25 cellular contexts compared by ENCODE assay signal in genomic region chr19:19098084-19098702, GRCh38. TPM values are rescaled to one million over a fixed set of nuclear protein-coding genes. Genes with fewer than 3 reads are reported as not detected.
DNase-seq lines count a peak whose midpoint lies in the region; ATAC-seq and TF ChIP-seq lines count a peak whose summit lies in the region.
"Had no signal": no experiment of that assay in that cellular context is flagged by ENCODE, and none has a peak within 500 bp of the region (broad histone marks: within the 10 kb centered on the region; RNA-seq: fewer than 3 reads in every experiment).

No MANE protein-coding gene starts in this region.

- no peaks in the 10 kb centered on the region for H3K36me3 ChIP-seq in mucosa of descending colon (ENCODE audit: low read depth)
- H3K36me3 ChIP-seq in brain microvascular endothelial cell (replicated peaks) = no peaks in the 10 kb centered on the region
- H3K36me3 ChIP-seq: Peyer's patch, SJSA1 had no signal

- TF ChIP-seq CTCF in mucosa of descending colon (IDR thresholded peaks at IDR 0.05) (no peak), brain microvascular endothelial cell (IDR thresholded peaks at IDR 0.05; ENCODE audit: low read depth, low read length, missing control alignments) (no peak)

- in situ Hi-C loops in SK-MEL-5 (cut with HindIII; ENCODE audit: low pct_unique_long_range_greater_than_20kb, low sequenced_read_pairs) (no loop called here), brain microvascular endothelial cell (cut with HindIII; ENCODE audit: low pct_ligation_motif_present, low sequenced_read_pairs) (no loop called here)

- ATAC-seq in esophagus mucosa (peak; percentile 65), mucosa of descending colon (peak; percentile 42), GM21717 (IDR thresholded peaks at IDR 0.05; ENCODE audit: unreplicated experiment) (no peak)
- ATAC-seq: K562 had no signal

- DNase-seq in SK-MEL-5 (ENCODE audit: low read depth, low spot score) (peak; percentile 70), mucosa of descending colon (no peak), brain microvascular endothelial cell (no peak), DMS53 (lab: John Stamatoyannopoulos, UW) (no peak), GF-D8 (lab: John Stamatoyannopoulos, UW) (no peak)
- DNase-seq: CD4-positive, alpha-beta T cell; DMS 273 treated with DMSO at 0.1 percent for 48 hours; DND-41; GOT3; HCEC 1CT; MM.1S; NCI-H1092; NCI-H1436; NCI-H1930; NCI-H2227 treated with DMSO at 0.1 percent for 48 hours; NCI-H524; NCI-H774; NK-92 treated with Interleukin-12 subunit alpha and Interleukin-12 subunit beta, amount 100 ng/mL, for 24 hours; Peyer's patch had no signal

- H3K27me3 ChIP-seq in brain microvascular endothelial cell (replicated peaks) = no peaks in the 10 kb centered on the region
- H3K27me3 ChIP-seq: BLaER1, Peyer's patch, SJSA1 had no signal

- peaks cover 4% of the 10 kb centered on the region for H3K4me1 ChIP-seq in mucosa of descending colon (ENCODE audit: low read depth)
- H3K4me1 ChIP-seq: BLaER1, SJSA1 had no signal

- intact Hi-C loops in mucosa of descending colon (cut with DNase I, micrococcal nuclease) = no loop called here

- no peaks in the 10 kb centered on the region for H3K9me3 ChIP-seq in mucosa of descending colon
- H3K9me3 ChIP-seq: BLaER1, Caco-2, Peyer's patch, SJSA1 had no signal

- H3K4me3 ChIP-seq in mucosa of descending colon = no peak overlapping the region
- no peak overlapping the region for H3K4me3 ChIP-seq in brain microvascular endothelial cell (ENCODE audit: low read depth, low read length)
- H3K4me3 ChIP-seq: BLaER1, K562, Peyer's patch, SJSA1 had no signal

- no peak overlapping the region for H3K27ac ChIP-seq in brain microvascular endothelial cell
- H3K27ac ChIP-seq: BLaER1, SJSA1 had no signal

RNA-seq across cellular contexts. Expression of gene SLC25A42, which starts 34.4 kb away (rescaled TPM):
- total RNA-seq in SK-MEL-5 (2014; rRNA removed; shearing (Covaris generic)) = 0.90 and 2.4 TPM in 2 replicates
- polyA plus RNA-seq in SK-MEL-5 (2015; cell fraction: cytosol; rRNA removed) = 1.8 and 2.2 TPM in 2 replicates
- polyA plus RNA-seq in SK-MEL-5 (2015; cell fraction: nucleus; rRNA removed) = 0.50 and 2.5 TPM in 2 replicates
- 2.5 TPM for total RNA-seq in esophagus mucosa
- 10 to 100 TPM in 1 of 3 donors, 1 to 10 TPM in 2; 9.4 to 11.7 (median 9.8) TPM for total RNA-seq in mucosa of descending colon

RNA-seq across cellular contexts. Expression of gene TMEM161A, which starts 40.1 kb away (rescaled TPM):
- 31.4 and 34.4 TPM in 2 replicates for total RNA-seq in SK-MEL-5 (2014; rRNA removed; shearing (Covaris generic))
- polyA plus RNA-seq in SK-MEL-5 (2015; cell fraction: cytosol; rRNA removed) = 53.5 and 56.9 TPM in 2 replicates
- 95.8 and 106 TPM in 2 replicates for polyA plus RNA-seq in SK-MEL-5 (2015; cell fraction: nucleus; rRNA removed)
- 18.7 TPM for total RNA-seq in esophagus mucosa
- 10 to 100 TPM; 14.7 to 23.4 (median 17.6) TPM for total RNA-seq in mucosa of descending colon
